In the genomic region with DNA sequence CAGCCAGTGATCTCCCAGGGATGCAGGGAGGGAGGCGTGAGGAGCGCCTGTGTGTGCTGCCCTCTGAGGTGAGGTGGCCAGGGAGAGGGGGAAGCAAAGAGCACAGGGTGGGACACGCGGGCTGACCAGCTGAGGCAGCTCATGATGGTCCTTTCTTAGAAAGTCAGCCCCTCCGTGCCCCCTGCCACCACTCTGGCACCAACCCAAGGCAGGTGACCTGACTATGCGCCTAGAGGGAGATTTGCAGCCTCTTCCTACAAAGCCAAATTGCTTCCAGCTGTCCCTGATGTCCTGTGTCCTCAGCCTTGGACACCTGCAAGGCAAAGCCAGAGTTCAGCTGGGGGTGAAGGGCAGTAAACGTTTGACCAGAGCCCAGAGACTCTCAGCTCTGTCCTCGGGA, we compare ENCODE assay signal across 28 cellular contexts. TPM values are rescaled to one million over a fixed set of nuclear protein-coding genes. Genes with fewer than 3 reads are reported as not detected.
DNase-seq lines count a peak whose midpoint lies in the region; ATAC-seq and TF ChIP-seq lines count a peak whose summit lies in the region.
"Had no signal": no experiment of that assay in that cellular context is flagged by ENCODE, and none has a peak within 500 bp of the region (broad histone marks: within the 10 kb centered on the region; RNA-seq: fewer than 3 reads in every experiment).

No MANE protein-coding gene starts in this region.

- no peak overlapping the region for H2BK12ac ChIP-seq in neuronal stem cell (ENCODE audit: low read length)

- H3K9me3 ChIP-seq in IMR-90 (ENCODE audit: control insufficient read depth, insufficient read depth, low read length), result no peaks in the 10 kb centered on the region
- H3K9me3 ChIP-seq in neuronal stem cell (replicated peaks in 1 of 2; ENCODE audit: control insufficient read depth in 2 of 2, insufficient read depth in 1 of 2, low read depth in 1 of 2, low read length in 2 of 2), result no peaks in the 10 kb centered on the region
- H3K9me3 ChIP-seq: esophagus squamous epithelium, right atrium auricular region, spleen, suprapubic skin, upper lobe of right lung had no signal

- H3K79me1 ChIP-seq in IMR-90 (ENCODE audit: low read depth in 1 of 2, low read length in 2 of 2) (peaks cover 3 to 14% of the 10 kb centered on the region in 2 experiments; a peak in 1 of 4 replicates), neuronal stem cell (ENCODE audit: low read depth, low read length) (no peaks in the 10 kb centered on the region)

- no CpG with 5 or more reads among the region's 8 CpGs for WGBS in IMR-90 (ENCODE audit: extremely low coverage in 2 of 2, insufficient read length in 1 of 2), 2 experiments
- no CpG with 5 or more reads among the region's 8 CpGs for WGBS in neuronal stem cell (ENCODE audit: extremely low coverage in 2 of 2, insufficient read length in 2 of 2, insufficient replicate concordance in 1 of 2), 2 donors

- H3K4ac ChIP-seq in IMR-90 (ENCODE audit: low read depth, low read length) (peak overlapping the region; percentile 2; the same call in 1 of the 2 replicates), neuronal stem cell (ENCODE audit: low read length) (no peak overlapping the region)

- H4K5ac ChIP-seq in IMR-90 (ENCODE audit: low read depth, low read length), result no peak overlapping the region

- H4K20me1 ChIP-seq in IMR-90 (ENCODE audit: insufficient read depth, low read length), result peaks cover 27% of the 10 kb centered on the region

- TF ChIP-seq RAD21 in IMR-90 (IDR thresholded peaks at IDR 0.05; ENCODE audit: low read length), result no peak

- H3K56ac ChIP-seq in IMR-90 (ENCODE audit: extremely low read depth, insufficient read depth, low read length), result no peak overlapping the region

- dilution Hi-C loops in IMR-90 (cut with HindIII; ENCODE audit: low sequenced_read_pairs, unreplicated experiment), result no loop called here

- H2BK15ac ChIP-seq in IMR-90 (ENCODE audit: low read depth, low read length) (no peak overlapping the region), neuronal stem cell (ENCODE audit: low read length) (no peak overlapping the region)

- H2AFZ ChIP-seq in IMR-90 (replicated peaks; ENCODE audit: low read length, poor library complexity) (no peak overlapping the region), neuronal stem cell (ENCODE audit: low read length) (no peak overlapping the region)

- no peaks in the 10 kb centered on the region for H3K9me3 Mint-ChIP-seq in activated naive CD4-positive, alpha-beta T cell treated with anti-CD3 and anti-CD28 coated beads, Interleukin-2, amount 10 ng/mL, durations not matched to agents 7 days and 5 days
- H3K9me3 Mint-ChIP-seq in activated naive CD8-positive, alpha-beta T cell treated with anti-CD3 and anti-CD28 coated beads, Interleukin-2, amount 10 ng/mL, durations not matched to agents 7 days and 5 days, result no peaks in the 10 kb centered on the region
- H3K9me3 Mint-ChIP-seq: neural crest cell had no signal

- no peak overlapping the region for H4K8ac ChIP-seq in IMR-90 (ENCODE audit: low read depth in 2 of 2, low read length in 2 of 2)
- no peak overlapping the region for H4K8ac ChIP-seq in neuronal stem cell (ENCODE audit: low read depth, low read length)

- H3K27ac ChIP-seq in IMR-90 (ENCODE audit: insufficient read depth, low read length), result no peak overlapping the region
- no peak overlapping the region for H3K27ac ChIP-seq in neuronal stem cell (replicated peaks; ENCODE audit: low read length)
- H3K27ac ChIP-seq: cardiac muscle cell, right atrium auricular region, SK-N-MC, suprapubic skin, upper lobe of right lung had no signal

- no TSS peak for BruUV-seq in IMR-90 (replicated peaks; lab: Mats Ljungman, UMichigan)

- no peak for TF ChIP-seq POLR2A in IMR-90 (IDR thresholded peaks at IDR 0.05; ENCODE audit: low read depth, low read length)

- POLR2A ChIA-PET in IMR-90 (lab: Charles Lee; ENCODE audit: unreplicated experiment), result no interaction called here
- POLR2A ChIA-PET in activated naive CD8-positive, alpha-beta T cell treated with anti-CD3 and anti-CD28 coated beads, Interleukin-2, amount 10 ng/mL, durations not matched to agents 7 days and 5 days (lab: Charles Lee), result interaction anchor here (0.7 to 1.9 kb wide), 12 partner anchors 9 to 158 kb away, joined by 3 to 13 read pairs (median 5); a partner anchor contains a TSS

- H2BK120ac ChIP-seq in IMR-90 (ENCODE audit: low read depth, low read length), result no peak overlapping the region
- no peak overlapping the region for H2BK120ac ChIP-seq in neuronal stem cell (ENCODE audit: low read depth, low read length)

- H2BK5ac ChIP-seq in IMR-90 (ENCODE audit: low read depth, low read length, poor library complexity, severe bottlenecking), result no peak overlapping the region
- no peak overlapping the region for H2BK5ac ChIP-seq in neuronal stem cell (ENCODE audit: low read length)

- H3K23ac ChIP-seq in IMR-90 (ENCODE audit: low read depth, low read length), result no peak overlapping the region
- peak overlapping the region; percentile 90 for H3K23ac ChIP-seq in neuronal stem cell (ENCODE audit: low read depth, low read length, poor library complexity)

- DNase-seq in activated naive CD4-positive, alpha-beta T cell treated with anti-CD3 and anti-CD28 coated beads, Interleukin-2, amount 10 ng/mL, durations not matched to agents 7 days and 5 days, result no peak
- DNase-seq in activated naive CD4-positive, alpha-beta T cell treated with anti-CD3 and anti-CD28 coated beads, Interleukin-2, amount 50 U/mL, for 16 hours, result no peak
- DNase-seq in IMR-90 (no peak), neuronal stem cell (ENCODE audit: low spot score) (no peak), NCI-H2029 (lab: John Stamatoyannopoulos, UW) (no peak)
- DNase-seq in activated naive CD8-positive, alpha-beta T cell treated with anti-CD3 and anti-CD28 coated beads, Interleukin-2, amount 10 ng/mL, durations not matched to agents 7 days and 5 days, result no peak
- DNase-seq in stimulated activated CD4-positive, alpha-beta T cell treated with anti-CD3 and anti-CD28 coated beads, Interleukin-2, amount 100 ng/mL, for 24 hours, result no peak
- no peak for DNase-seq in stimulated activated CD4-positive, alpha-beta T cell treated with anti-CD3 and anti-CD28 coated beads, Interleukin-12 subunit alpha, Interleukin-12 subunit beta, amount 100 ng/mL, for 4 hours
- DNase-seq: activated gamma-delta T cell; activated T-cell treated with anti-CD3 and anti-CD28 coated beads for 4 hours; aorta; esophagus squamous epithelium; foreskin melanocyte; KG1; NCI-H1436; NCI-H446 treated with DMSO at 0.1 percent for 48 hours; spleen; stimulated activated CD4-positive, alpha-beta T cell treated with anti-CD3 and anti-CD28 coated beads, Interleukin-4, amount 100 ng/mL, for 1 hour; upper lobe of right lung had no signal

- H3K36me3 ChIP-seq in IMR-90 (ENCODE audit: control insufficient read depth, insufficient read depth, low read length) (peaks cover 10% of the 10 kb centered on the region; the same call in 1 of the 2 replicates), neuronal stem cell (replicated peaks in 1 of 2; ENCODE audit: control insufficient read depth in 2 of 2, insufficient read depth in 2 of 2, low read length in 2 of 2) (peaks cover 4 to 28% of the 10 kb centered on the region in 2 donors)
- H3K36me3 ChIP-seq: cardiac muscle cell had no signal

- H3K4me3 ChIP-seq in IMR-90 (ENCODE audit: insufficient read depth, low read depth, low read length) (no peak overlapping the region), neuronal stem cell (ENCODE audit: low read length in 2 of 2) (no peak overlapping the region)
- H3K4me3 ChIP-seq: cardiac muscle cell, GM12878, right atrium auricular region, SK-N-MC, suprapubic skin, upper lobe of right lung had no signal

- intact Hi-C loops in IMR-90 (cut with micrococcal nuclease), result loop anchor here (2.0 kb wide), 1 partner anchor 158 kb away; a partner anchor contains a TSS

- no peak overlapping the region for H2AK9ac ChIP-seq in IMR-90 (replicated peaks; ENCODE audit: low read depth, low read length, poor library complexity)

- peaks cover 6% of the 10 kb centered on the region; the same call in 1 of the 2 replicates for H3K27me3 ChIP-seq in IMR-90 (ENCODE audit: control insufficient read depth, insufficient read depth, low read length)
- no peaks in the 10 kb centered on the region for H3K27me3 ChIP-seq in neuronal stem cell (ENCODE audit: control insufficient read depth in 3 of 3, insufficient read depth in 3 of 3, low read depth in 1 of 3, low read length in 3 of 3)
- H3K27me3 ChIP-seq: cardiac muscle cell, esophagus squamous epithelium, right atrium auricular region, spleen, suprapubic skin, upper lobe of right lung had no signal

- no peak overlapping the region for H2BK20ac ChIP-seq in IMR-90 (ENCODE audit: low read depth, low read length)

- H3K18ac ChIP-seq in IMR-90 (ENCODE audit: low read depth, low read length), result no peak overlapping the region
- H3K18ac ChIP-seq in neuronal stem cell (ENCODE audit: low read length), result no peak overlapping the region

- in situ Hi-C loops in IMR-90 (cut with MboI; ENCODE audit: low sequenced_read_pairs), result loop anchor here (5.0 kb wide), 1 partner anchor 58 kb away; no protein-coding TSS in a partner anchor

- no peak overlapping the region for H2AK5ac ChIP-seq in IMR-90 (ENCODE audit: low read depth, low read length)
- H2AK5ac ChIP-seq in neuronal stem cell (ENCODE audit: low read depth, low read length), result no peak overlapping the region

- peaks cover 22% of the 10 kb centered on the region for H3K4me1 Mint-ChIP-seq in activated naive CD4-positive, alpha-beta T cell treated with anti-CD3 and anti-CD28 coated beads, Interleukin-2, amount 10 ng/mL, durations not matched to agents 7 days and 5 days
- peaks cover 21% of the 10 kb centered on the region for H3K4me1 Mint-ChIP-seq in activated naive CD8-positive, alpha-beta T cell treated with anti-CD3 and anti-CD28 coated beads, Interleukin-2, amount 10 ng/mL, durations not matched to agents 7 days and 5 days

- no peak for TF ChIP-seq CTCF in IMR-90 (conservative IDR thresholded peaks at IDR 0.05; ENCODE audit: low read depth, low read length)

- ATAC-seq in IMR-90 (ENCODE audit: low read depth), result no peak
- no peak for ATAC-seq in activated naive CD8-positive, alpha-beta T cell treated with anti-CD3 and anti-CD28 coated beads, Interleukin-2, amount 10 ng/mL, durations not matched to agents 7 days and 5 days (ENCODE audit: low read depth)

- no peaks in the 10 kb centered on the region for H3K27me3 Mint-ChIP-seq in activated naive CD4-positive, alpha-beta T cell treated with anti-CD3 and anti-CD28 coated beads, Interleukin-2, amount 10 ng/mL, durations not matched to agents 7 days and 5 days
- H3K27me3 Mint-ChIP-seq in activated naive CD8-positive, alpha-beta T cell treated with anti-CD3 and anti-CD28 coated beads, Interleukin-2, amount 10 ng/mL, durations not matched to agents 7 days and 5 days, result no peaks in the 10 kb centered on the region

- H3K9ac ChIP-seq in IMR-90 (ENCODE audit: low read depth, low read length) (no peak overlapping the region), neuronal stem cell (ENCODE audit: low read depth, low read length, poor library complexity) (peak overlapping the region; percentile 32)

- peaks cover 42% of the 10 kb centered on the region for H3K36me3 Mint-ChIP-seq in activated naive CD4-positive, alpha-beta T cell treated with anti-CD3 and anti-CD28 coated beads, Interleukin-2, amount 10 ng/mL, durations not matched to agents 7 days and 5 days
- H3K36me3 Mint-ChIP-seq in activated naive CD8-positive, alpha-beta T cell treated with anti-CD3 and anti-CD28 coated beads, Interleukin-2, amount 10 ng/mL, durations not matched to agents 7 days and 5 days, result peaks cover 26% of the 10 kb centered on the region

- H3K14ac ChIP-seq in IMR-90 (replicated peaks; ENCODE audit: low read depth, low read length) (no peak overlapping the region), neuronal stem cell (ENCODE audit: low read length) (no peak overlapping the region)

- H3K4me3 Mint-ChIP-seq in activated naive CD4-positive, alpha-beta T cell treated with anti-CD3 and anti-CD28 coated beads, Interleukin-2, amount 10 ng/mL, durations not matched to agents 7 days and 5 days, result no peak overlapping the region
- no peak overlapping the region for H3K4me3 Mint-ChIP-seq in activated naive CD8-positive, alpha-beta T cell treated with anti-CD3 and anti-CD28 coated beads, Interleukin-2, amount 10 ng/mL, durations not matched to agents 7 days and 5 days
- H3K4me3 Mint-ChIP-seq: neural crest cell had no signal

- peak overlapping the region; percentile 51 for H3K27ac Mint-ChIP-seq in activated naive CD4-positive, alpha-beta T cell treated with anti-CD3 and anti-CD28 coated beads, Interleukin-2, amount 10 ng/mL, durations not matched to agents 7 days and 5 days
- peak overlapping the region; percentile 58 for H3K27ac Mint-ChIP-seq in activated naive CD8-positive, alpha-beta T cell treated with anti-CD3 and anti-CD28 coated beads, Interleukin-2, amount 10 ng/mL, durations not matched to agents 7 days and 5 days

- H3K4me1 ChIP-seq in IMR-90 (ENCODE audit: control insufficient read depth, insufficient read depth, low read length), result peaks cover 10% of the 10 kb centered on the region
- peaks cover 9 to 12% of the 10 kb centered on the region in 2 donors for H3K4me1 ChIP-seq in neuronal stem cell (ENCODE audit: control insufficient read depth in 2 of 2, insufficient read depth in 1 of 2, low read depth in 1 of 2, low read length in 2 of 2)

- peaks cover 11% of the 10 kb centered on the region; the same call in 1 of the 2 replicates for H3K9me1 ChIP-seq in IMR-90 (ENCODE audit: insufficient read depth, low read length)

- CTCF ChIA-PET in activated naive CD4-positive, alpha-beta T cell treated with anti-CD3 and anti-CD28 coated beads, Interleukin-2, amount 10 ng/mL, durations not matched to agents 7 days and 5 days (lab: Charles Lee), result interaction anchor here (0.7 to 3.9 kb wide), 17 partner anchors 9 to 298 kb away, joined by 3 to 44 read pairs (median 6); a partner anchor contains a TSS
- CTCF ChIA-PET in IMR-90 (lab: Yijun Ruan, JAX), result interaction anchor here (0.6 to 1.1 kb wide), 6 partner anchors 13 to 198 kb away, joined by 3 to 4 read pairs (median 3); no protein-coding TSS in a partner anchor

- H4K91ac ChIP-seq in IMR-90 (ENCODE audit: insufficient read depth, low read depth, low read length), result no peak overlapping the region
- no peak overlapping the region for H4K91ac ChIP-seq in neuronal stem cell (ENCODE audit: low read depth, low read length, poor library complexity)

- H3K4me2 ChIP-seq in IMR-90 (ENCODE audit: low read depth, low read length), result no peak overlapping the region
- H3K4me2 ChIP-seq in neuronal stem cell (ENCODE audit: insufficient read depth, low read length, poor library complexity, severe bottlenecking), result no peak overlapping the region

RNA-seq across cellular contexts. Expression of a gene that starts 26.7 kb away (rescaled TPM):
- not detected in 2 replicates for total RNA-seq in IMR-90 (2012; rRNA removed)
- polyA plus RNA-seq in IMR-90 (2012; rRNA removed), result not detected in 2 replicates
- not detected in 2 replicates for polyA plus RNA-seq in IMR-90 (2012; cell fraction: cytosol; rRNA removed)
- not detected in 2 replicates for polyA plus RNA-seq in IMR-90 (2012; cell fraction: nucleus; rRNA removed; ENCODE audit: low replicate concordance)
- total RNA-seq in activated naive CD8-positive, alpha-beta T cell treated with anti-CD3 and anti-CD28 coated beads, Interleukin-2, amount 10 ng/mL, durations not matched to agents 7 days and 5 days, result 100 to 1,000 TPM; 303 to 313 TPM
- polyA plus RNA-seq in neuronal stem cell (2013, experiment 1 of 2), result not detected
- not detected for polyA plus RNA-seq in neuronal stem cell (2013, experiment 2 of 2)
- total RNA-seq: cardiac muscle cell, lung microvascular endothelial cell, neural crest cell, OCI-LY7 had no signal
- polyA plus RNA-seq: BJ, cardiac muscle cell had no signal

RNA-seq across cellular contexts. Expression of a gene that starts 32.3 kb away (rescaled TPM):
- total RNA-seq in IMR-90 (2012; rRNA removed), result 3.2 and 3.6 TPM in 2 replicates
- polyA plus RNA-seq in IMR-90 (2012; rRNA removed), result 13.2 and 14.1 TPM in 2 replicates
- polyA plus RNA-seq in IMR-90 (2012; cell fraction: cytosol; rRNA removed), result 11.1 and 14.1 TPM in 2 replicates
- 29.3 and 30.3 TPM in 2 replicates for polyA plus RNA-seq in IMR-90 (2012; cell fraction: nucleus; rRNA removed; ENCODE audit: low replicate concordance)
- 1 to 10 TPM; 5.6 to 6.0 TPM for total RNA-seq in activated naive CD8-positive, alpha-beta T cell treated with anti-CD3 and anti-CD28 coated beads, Interleukin-2, amount 10 ng/mL, durations not matched to agents 7 days and 5 days
- 13.9 TPM for polyA plus RNA-seq in neuronal stem cell (2013, experiment 1 of 2)
- polyA plus RNA-seq in neuronal stem cell (2013, experiment 2 of 2), result 14.1 TPM

Comparison
In these comparisons a context has a peak if more than half of its experiments do, and no peak if none do; other contexts are left out.
1. RNA of a gene that starts 26.7 kb away (total RNA-seq): 303 to 313 TPM in activated naive CD8-positive, alpha-beta T cell treated with anti-CD3 and anti-CD28 coated beads, Interleukin-2, amount 10 ng/mL, durations not matched to agents 7 days and 5 days; not detected in IMR-90; every median in the first group is over 100 times any median in the second.